Comparison of ENCODE assay signal across 8 cellular contexts in genomic region chr3:49689887-49690624, GRCh38. TPM values are rescaled to one million over a fixed set of nuclear protein-coding genes. Genes with fewer than 3 reads are reported as not detected.
A peak's percentile ranks its signal among the peaks of the same experiment; 100 is the strongest.
DNase-seq lines count a peak whose midpoint lies in the region; ATAC-seq, FAIRE-seq and TF ChIP-seq lines count a peak whose summit lies in the region.
"Not testable (repeated sequence)": the region's sequence is repeated elsewhere in the genome, so short reads cannot be mapped to it uniquely, and the experiment has no call there.

No MANE protein-coding gene starts in this region.

- not testable (repeated sequence) for H3K4me1 ChIP-seq in SJSA1 (replicated peaks); endothelial cell of umbilical vein (ENCODE audit: control insufficient read depth, extremely low read depth, insufficient read depth, low read length); thymus (ENCODE audit: control insufficient read depth, insufficient read depth, low read length)
- H3K4me1 ChIP-seq in kidney (ENCODE audit: control insufficient read depth in 1 of 2, insufficient read depth in 1 of 2, low read depth in 1 of 2, low read length in 2 of 2) (peaks cover 4 to 25% of the 10 kb centered on the region in 2 donors), neutrophil (ENCODE audit: control insufficient read depth in 1 of 2, insufficient read depth in 1 of 2, low read depth in 1 of 2, low read length in 1 of 2) (peaks cover 24 to 28% of the 10 kb centered on the region in 2 experiments)

- FAIRE-seq in endothelial cell of umbilical vein (lab: Jason Lieb, UNC) = peak; percentile 47
- FAIRE-seq in kidney (lab: Jason Lieb, UNC) = not testable (repeated sequence)

- H2AFZ ChIP-seq in endothelial cell of umbilical vein (ENCODE audit: low read depth, low read length) = peak overlapping the region; percentile 92

- ATAC-seq in CD4-positive, alpha-beta T cell (ENCODE audit: poor library complexity); activated naive CD8-positive, alpha-beta T cell treated with anti-CD3 and anti-CD28 coated beads, Interleukin-2, amount 50 U/mL, for 24 hours: not testable (repeated sequence)
- ATAC-seq in HG03064 (IDR thresholded peaks at IDR 0.05; ENCODE audit: low read depth, unreplicated experiment) = peak; percentile 2

- not testable (repeated sequence) for TF ChIP-seq CTCF in CD4-positive, alpha-beta T cell (IDR thresholded peaks at IDR 0.05); endothelial cell of umbilical vein (IDR thresholded peaks at IDR 0.05; ENCODE audit: extremely low read depth in 1 of 2, insufficient read depth in 1 of 2, low read depth in 1 of 2, low read length in 2 of 2); kidney (IDR thresholded peaks at IDR 0.05; ENCODE audit: borderline replicate concordance, extremely low read depth, insufficient read depth); neutrophil (IDR thresholded peaks at IDR 0.05)

- POLR2A ChIA-PET in CD4-positive, alpha-beta T cell (lab: Charles Lee) = interaction anchor here (1.0 kb wide), 1 partner anchor 87 kb away, joined by 3 read pairs; no protein-coding TSS in a partner anchor
- POLR2A ChIA-PET in endothelial cell of umbilical vein (lab: Charles Lee) = not testable (repeated sequence)

- H3K27ac Mint-ChIP-seq in CD4-positive, alpha-beta T cell = peak overlapping the region; percentile 91
- peak overlapping the region; percentile 95 for H3K27ac Mint-ChIP-seq in activated naive CD8-positive, alpha-beta T cell treated with anti-CD3 and anti-CD28 coated beads, Interleukin-2, amount 50 U/mL, for 24 hours

- not testable (repeated sequence) for DNase-seq in CD4-positive, alpha-beta T cell; SJSA1 (ENCODE audit: low read depth in 1 of 2, low spot score in 2 of 2); activated naive CD8-positive, alpha-beta T cell treated with anti-CD3 and anti-CD28 coated beads, Interleukin-2, amount 50 U/mL, for 24 hours; endothelial cell of umbilical vein (ENCODE audit: low read depth, low spot score); kidney

- not testable (repeated sequence) for H4K20me1 ChIP-seq in endothelial cell of umbilical vein (replicated peaks; ENCODE audit: control insufficient read depth, extremely low read depth, insufficient read depth, low read length)

- WGBS in thymus = 8% methylated on average over 19 of the region's 19 CpGs

- H3K9me1 ChIP-seq in endothelial cell of umbilical vein (replicated peaks; ENCODE audit: control insufficient read depth, extremely low read depth, insufficient read depth, low read length) = not testable (repeated sequence)

- not testable (repeated sequence) for H3K79me2 ChIP-seq in endothelial cell of umbilical vein (ENCODE audit: control insufficient read depth, insufficient read depth, low read length)

- BruUV-seq in endothelial cell of umbilical vein (replicated peaks; lab: Mats Ljungman, UMichigan) = TSS peak; percentile 8

- peak overlapping the region; percentile 55 for H3K4me3 ChIP-seq in SJSA1
- peak overlapping the region; percentile 65 to 99 (median 81) for H3K4me3 ChIP-seq in endothelial cell of umbilical vein (replicated peaks in 1 of 3; ENCODE audit: insufficient read depth in 1 of 3, low read depth in 1 of 3, low read length in 3 of 3)
- peak overlapping the region; percentile 83 to 89 for H3K4me3 ChIP-seq in kidney (ENCODE audit: low read length in 2 of 2)
- H3K4me3 ChIP-seq in neutrophil (ENCODE audit: low read depth in 1 of 2, low read length in 1 of 2) = peak overlapping the region; percentile 95 to 99
- H3K4me3 ChIP-seq in thymus (ENCODE audit: low read length) = peak overlapping the region; percentile 76

- H3K4me2 ChIP-seq in endothelial cell of umbilical vein (ENCODE audit: insufficient read depth, low read length) = peak overlapping the region; percentile 94

- not testable (repeated sequence) for H3K9me3 Mint-ChIP-seq in CD4-positive, alpha-beta T cell; activated naive CD8-positive, alpha-beta T cell treated with anti-CD3 and anti-CD28 coated beads, Interleukin-2, amount 50 U/mL, for 24 hours

- not testable (repeated sequence) for H3K9me3 ChIP-seq in CD4-positive, alpha-beta T cell (ENCODE audit: control insufficient read depth, low read length); SJSA1 (replicated peaks); endothelial cell of umbilical vein (replicated peaks; ENCODE audit: control insufficient read depth, insufficient read depth, low read length); kidney (ENCODE audit: control insufficient read depth in 1 of 2, low read length in 2 of 2); neutrophil; thymus (ENCODE audit: control insufficient read depth)

- H3K36me3 Mint-ChIP-seq in CD4-positive, alpha-beta T cell (ENCODE audit: low read depth) = peaks cover 12% of the 10 kb centered on the region
- H3K36me3 Mint-ChIP-seq in activated naive CD8-positive, alpha-beta T cell treated with anti-CD3 and anti-CD28 coated beads, Interleukin-2, amount 50 U/mL, for 24 hours (ENCODE audit: low read depth) = not testable (repeated sequence)

- not testable (repeated sequence) for H3K27me3 Mint-ChIP-seq in CD4-positive, alpha-beta T cell; activated naive CD8-positive, alpha-beta T cell treated with anti-CD3 and anti-CD28 coated beads, Interleukin-2, amount 50 U/mL, for 24 hours

- peaks cover 43% of the 10 kb centered on the region for H3K4me1 Mint-ChIP-seq in CD4-positive, alpha-beta T cell (ENCODE audit: low read depth)
- H3K4me1 Mint-ChIP-seq in activated naive CD8-positive, alpha-beta T cell treated with anti-CD3 and anti-CD28 coated beads, Interleukin-2, amount 50 U/mL, for 24 hours = peaks cover 40% of the 10 kb centered on the region

- intact Hi-C loops in CD4-positive, alpha-beta T cell (cut with DNase I, micrococcal nuclease) = loop anchor here in 1 of 2 experiments (2.0 kb wide), 1 partner anchor 17 kb away; no protein-coding TSS in a partner anchor
- intact Hi-C loops in endothelial cell of umbilical vein (cut with micrococcal nuclease) = loop anchor here (1.0 kb wide), 1 partner anchor 16 kb away; the partner anchor contains the start of gene APEH
- intact Hi-C loops in kidney (cut with DNase I) = not testable (repeated sequence)

- dilution Hi-C loops in endothelial cell of umbilical vein (cut with MboI; ENCODE audit: extremely low pct_ligation_motif_present, low sequenced_read_pairs) = not testable (repeated sequence)

- H3K27ac ChIP-seq in CD4-positive, alpha-beta T cell (ENCODE audit: low read depth, low read length); SJSA1: not testable (repeated sequence)
- H3K27ac ChIP-seq in endothelial cell of umbilical vein (ENCODE audit: insufficient read depth, low read depth, low read length) (peak overlapping the region; percentile 20), kidney (ENCODE audit: low read depth in 2 of 2, low read length in 2 of 2) (peak overlapping the region in 1 of 2 donors; percentile 89), neutrophil (peak overlapping the region; percentile 67), thymus (ENCODE audit: low read depth) (peak overlapping the region; percentile 66)

- CTCF ChIA-PET in CD4-positive, alpha-beta T cell (lab: Charles Lee) = not testable (repeated sequence)
- CTCF ChIA-PET in endothelial cell of umbilical vein (lab: Charles Lee) = interaction anchor here (1.0 kb wide), 1 partner anchor 150 kb away, joined by 4 read pairs; no protein-coding TSS in a partner anchor

- peak overlapping the region; percentile 97 for H3K4me3 Mint-ChIP-seq in CD4-positive, alpha-beta T cell
- H3K4me3 Mint-ChIP-seq in activated naive CD8-positive, alpha-beta T cell treated with anti-CD3 and anti-CD28 coated beads, Interleukin-2, amount 50 U/mL, for 24 hours = peak overlapping the region; percentile 96

- H3K36me3 ChIP-seq in SJSA1; endothelial cell of umbilical vein (ENCODE audit: control insufficient read depth in 2 of 2, extremely low read depth in 1 of 2, insufficient read depth in 2 of 2, low read length in 2 of 2); kidney (ENCODE audit: control insufficient read depth in 1 of 2, insufficient read depth in 2 of 2, low read length in 2 of 2); neutrophil; thymus (ENCODE audit: control insufficient read depth, insufficient read depth): not testable (repeated sequence)

- not testable (repeated sequence) for H3K27me3 ChIP-seq in CD4-positive, alpha-beta T cell (ENCODE audit: control insufficient read depth, insufficient read depth, low read length); SJSA1 (replicated peaks); endothelial cell of umbilical vein (ENCODE audit: control insufficient read depth in 2 of 2, insufficient read depth in 2 of 2, low read length in 2 of 2); thymus (ENCODE audit: control insufficient read depth, insufficient read depth)
- H3K27me3 ChIP-seq in neutrophil = peaks cover 33% of the 10 kb centered on the region

- not testable (repeated sequence) for TF ChIP-seq POLR2A in endothelial cell of umbilical vein (IDR thresholded peaks at IDR 0.05; ENCODE audit: low read depth, low read length)

- H3K9ac ChIP-seq in endothelial cell of umbilical vein (replicated peaks; ENCODE audit: extremely low read depth, insufficient read depth, low read length) (peak overlapping the region; percentile 85), kidney (ENCODE audit: low read length in 2 of 2) (peak overlapping the region; percentile 90 to 96)

RNA-seq across cellular contexts. Expression of gene RNF123, which starts 0.7 kb away (rescaled TPM):
- total RNA-seq in CD4-positive, alpha-beta T cell = 10 to 100 TPM; 28.8 to 29.7 TPM
- total RNA-seq in SJSA1 (2014; rRNA removed; shearing (Covaris generic)) = 6.0 and 17.1 TPM in 2 replicates
- total RNA-seq in endothelial cell of umbilical vein (43.4 and 51.0 TPM in 2 replicates), kidney (43.7 TPM)
- polyA plus RNA-seq in endothelial cell of umbilical vein (59.3 and 67.2 TPM in 2 replicates), kidney (ENCODE audit: insufficient read depth, low read depth, low replicate concordance) (41.7 TPM), thymus (23.7 TPM)
- polyA plus RNA-seq in endothelial cell of umbilical vein (2011; cell fraction: cytosol; rRNA removed) = 33.3 and 36.7 TPM in 2 replicates
- 121 and 157 TPM in 2 replicates for polyA plus RNA-seq in endothelial cell of umbilical vein (2011; cell fraction: nucleus; rRNA removed)
- polyA plus RNA-seq in endothelial cell of umbilical vein (2012) = 21.4 and 22.2 TPM in 2 replicates
- polyA minus RNA-seq in endothelial cell of umbilical vein = 58.4 and 66.9 TPM in 2 replicates
- polyA minus RNA-seq in endothelial cell of umbilical vein (2011; cell fraction: cytosol; rRNA and poly(A)+ RNA removed) = 39.3 TPM
- 44.3 and 55.8 TPM in 2 replicates for polyA minus RNA-seq in endothelial cell of umbilical vein (2011; cell fraction: nucleus; rRNA and poly(A)+ RNA removed)

RNA-seq across cellular contexts. Expression of gene MST1, which starts 0.8 kb away (rescaled TPM):
- total RNA-seq in CD4-positive, alpha-beta T cell = 1 to 10 TPM; 7.8 TPM
- 0.50 and 1.2 TPM in 2 replicates for total RNA-seq in SJSA1 (2014; rRNA removed; shearing (Covaris generic))
- 6.1 and 8.7 TPM in 2 replicates for total RNA-seq in endothelial cell of umbilical vein
- 15.3 and 17.5 TPM in 2 replicates for polyA plus RNA-seq in endothelial cell of umbilical vein
- 2.3 and 3.7 TPM in 2 replicates for polyA plus RNA-seq in endothelial cell of umbilical vein (2011; cell fraction: cytosol; rRNA removed)
- polyA plus RNA-seq in endothelial cell of umbilical vein (2011; cell fraction: nucleus; rRNA removed) = 88.4 and 130 TPM in 2 replicates
- polyA plus RNA-seq in endothelial cell of umbilical vein (2012) = 5.2 and 7.7 TPM in 2 replicates
- 3.9 and 8.2 TPM in 2 replicates for polyA minus RNA-seq in endothelial cell of umbilical vein
- 3.5 TPM for polyA minus RNA-seq in endothelial cell of umbilical vein (2011; cell fraction: cytosol; rRNA and poly(A)+ RNA removed)
- polyA minus RNA-seq in endothelial cell of umbilical vein (2011; cell fraction: nucleus; rRNA and poly(A)+ RNA removed) = 7.8 and 15.7 TPM in 2 replicates
- 77.3 TPM for total RNA-seq in kidney
- polyA plus RNA-seq in kidney (ENCODE audit: insufficient read depth, low read depth, low replicate concordance) = 152 TPM
- polyA plus RNA-seq in thymus = 90.3 TPM

RNA-seq across cellular contexts. Expression of gene APEH, which starts 15.9 kb away (rescaled TPM):
- total RNA-seq in CD4-positive, alpha-beta T cell = 10 to 100 TPM; 44.3 to 45.5 TPM
- 97.9 and 135 TPM in 2 replicates for total RNA-seq in SJSA1 (2014; rRNA removed; shearing (Covaris generic))
- 68.2 and 77.9 TPM in 2 replicates for total RNA-seq in endothelial cell of umbilical vein
- polyA plus RNA-seq in endothelial cell of umbilical vein = 74.3 and 74.8 TPM in 2 replicates
- 59.0 and 62.5 TPM in 2 replicates for polyA plus RNA-seq in endothelial cell of umbilical vein (2011; cell fraction: cytosol; rRNA removed)
- 103 and 123 TPM in 2 replicates for polyA plus RNA-seq in endothelial cell of umbilical vein (2011; cell fraction: nucleus; rRNA removed)
- 58.7 and 62.8 TPM in 2 replicates for polyA plus RNA-seq in endothelial cell of umbilical vein (2012)
- polyA minus RNA-seq in endothelial cell of umbilical vein = 97.1 and 102 TPM in 2 replicates
- polyA minus RNA-seq in endothelial cell of umbilical vein (2011; cell fraction: cytosol; rRNA and poly(A)+ RNA removed) = 160 TPM
- polyA minus RNA-seq in endothelial cell of umbilical vein (2011; cell fraction: nucleus; rRNA and poly(A)+ RNA removed) = 38.7 and 41.6 TPM in 2 replicates
- 143 TPM for total RNA-seq in kidney
- 138 TPM for polyA plus RNA-seq in kidney (ENCODE audit: insufficient read depth, low read depth, low replicate concordance)
- 45.8 TPM for polyA plus RNA-seq in thymus

RNA-seq across cellular contexts. Expression of gene AMIGO3, which starts 29.4 kb away (rescaled TPM):
- total RNA-seq in CD4-positive, alpha-beta T cell = 1 to 10 TPM in 1 of 2 experiments, under 1 TPM in 1; 0.82 to 1.3 TPM
- total RNA-seq in SJSA1 (2014; rRNA removed; shearing (Covaris generic)) = 4.0 and 4.3 TPM in 2 replicates
- total RNA-seq in endothelial cell of umbilical vein (0.21 TPM in 1 of 2 replicates, not detected in the other), kidney (not detected)
- polyA plus RNA-seq in endothelial cell of umbilical vein (0.21 and 1.2 TPM in 2 replicates), kidney (ENCODE audit: insufficient read depth, low read depth, low replicate concordance) (0.73 TPM), thymus (2.0 TPM)
- 0.38 TPM in 1 of 2 replicates, not detected in the other for polyA plus RNA-seq in endothelial cell of umbilical vein (2011; cell fraction: cytosol; rRNA removed)
- 2.6 and 4.0 TPM in 2 replicates for polyA plus RNA-seq in endothelial cell of umbilical vein (2011; cell fraction: nucleus; rRNA removed)
- 0.07 and 0.49 TPM in 2 replicates for polyA plus RNA-seq in endothelial cell of umbilical vein (2012)
- not detected in 2 replicates for polyA minus RNA-seq in endothelial cell of umbilical vein
- 1.2 TPM for polyA minus RNA-seq in endothelial cell of umbilical vein (2011; cell fraction: cytosol; rRNA and poly(A)+ RNA removed)
- 0.53 and 7.4 TPM in 2 replicates for polyA minus RNA-seq in endothelial cell of umbilical vein (2011; cell fraction: nucleus; rRNA and poly(A)+ RNA removed)

RNA-seq across cellular contexts. Expression of gene GMPPB, which starts 33.7 kb away (rescaled TPM):
- total RNA-seq in CD4-positive, alpha-beta T cell = 10 to 100 TPM; 39.0 to 41.4 TPM
- 26.5 and 32.2 TPM in 2 replicates for total RNA-seq in SJSA1 (2014; rRNA removed; shearing (Covaris generic))
- total RNA-seq in endothelial cell of umbilical vein (52.5 and 54.5 TPM in 2 replicates), kidney (37.4 TPM)
- polyA plus RNA-seq in endothelial cell of umbilical vein (61.2 and 62.0 TPM in 2 replicates), kidney (ENCODE audit: insufficient read depth, low read depth, low replicate concordance) (25.0 TPM), thymus (13.2 TPM)
- polyA plus RNA-seq in endothelial cell of umbilical vein (2011; cell fraction: cytosol; rRNA removed) = 39.3 and 44.5 TPM in 2 replicates
- 55.6 and 60.5 TPM in 2 replicates for polyA plus RNA-seq in endothelial cell of umbilical vein (2011; cell fraction: nucleus; rRNA removed)
- 28.8 and 32.8 TPM in 2 replicates for polyA plus RNA-seq in endothelial cell of umbilical vein (2012)
- 44.0 and 55.3 TPM in 2 replicates for polyA minus RNA-seq in endothelial cell of umbilical vein
- polyA minus RNA-seq in endothelial cell of umbilical vein (2011; cell fraction: cytosol; rRNA and poly(A)+ RNA removed) = 12.7 TPM
- polyA minus RNA-seq in endothelial cell of umbilical vein (2011; cell fraction: nucleus; rRNA and poly(A)+ RNA removed) = 26.7 and 32.8 TPM in 2 replicates
